Comparison of ENCODE assay signal across 9 cellular contexts in genomic region chr2:44981714-44982108, GRCh38. TPM values are rescaled to one million over a fixed set of nuclear protein-coding genes. Genes with fewer than 3 reads are reported as not detected.
DNase-seq lines count a peak whose midpoint lies in the region; ATAC-seq and TF ChIP-seq lines count a peak whose summit lies in the region.
"Had no signal": no experiment of that assay in that cellular context is flagged by ENCODE, and none has a peak within 500 bp of the region (broad histone marks: within the 10 kb centered on the region; RNA-seq: fewer than 3 reads in every experiment).

No MANE protein-coding gene starts in this region.

- no peak overlapping the region for H3K27ac Mint-ChIP-seq in activated T-cell treated with anti-CD3 and anti-CD28 coated beads, Interleukin-2, amount 50 U/mL, for 24 hours
- no peak overlapping the region for H3K27ac Mint-ChIP-seq in neural crest cell (ENCODE audit: unreplicated experiment)
- H3K27ac Mint-ChIP-seq: activated naive CD4-positive, alpha-beta T cell treated with anti-CD3 and anti-CD28 coated beads, Interleukin-2, amount 50 U/mL, for 24 hours had no signal

- no peaks in the 10 kb centered on the region for H3K4me1 ChIP-seq in Panc1 (ENCODE audit: control insufficient read depth, insufficient read depth, low read length)
- H3K4me1 ChIP-seq in fibroblast of lung (ENCODE audit: control insufficient read depth, extremely low read depth, insufficient read depth, low read length) = no peaks in the 10 kb centered on the region
- peaks cover 0 to 5% (median 0%) of the 10 kb centered on the region in 4 donors for H3K4me1 ChIP-seq in stomach

- ATAC-seq in Panc1 = peak; percentile 96
- no peak for ATAC-seq in HG03342 (IDR thresholded peaks at IDR 0.05; ENCODE audit: unreplicated experiment)

- WGBS in stomach, 5 donors = 11 to 13% (median 12%) methylated on average over 10 to 14 of the region's 14 CpGs

- H3K9me3 Mint-ChIP-seq in activated T-cell treated with anti-CD3 and anti-CD28 coated beads, Interleukin-2, amount 50 U/mL, for 24 hours = no peaks in the 10 kb centered on the region
- no peaks in the 10 kb centered on the region for H3K9me3 Mint-ChIP-seq in neural crest cell
- H3K9me3 Mint-ChIP-seq: activated naive CD4-positive, alpha-beta T cell treated with anti-CD3 and anti-CD28 coated beads, Interleukin-2, amount 50 U/mL, for 24 hours had no signal

- intact Hi-C loops in Panc1 (cut with micrococcal nuclease; ENCODE audit: unreplicated experiment) = loop anchor here (1.0 kb wide), 1 partner anchor 513 kb away; no protein-coding TSS in a partner anchor
- intact Hi-C loops in stomach (cut with DNase I; ENCODE audit: low total_unique reads) = loop anchor here (5.0 kb wide), 1 partner anchor 521 kb away; no protein-coding TSS in a partner anchor

- H3K4me1 Mint-ChIP-seq in activated T-cell treated with anti-CD3 and anti-CD28 coated beads, Interleukin-2, amount 50 U/mL, for 24 hours (ENCODE audit: low read depth) = peaks cover 2% of the 10 kb centered on the region
- H3K4me1 Mint-ChIP-seq in neural crest cell = no peaks in the 10 kb centered on the region

- no peaks in the 10 kb centered on the region for H3K36me3 ChIP-seq in Panc1 (ENCODE audit: control insufficient read depth, insufficient read depth, low read length)
- no peaks in the 10 kb centered on the region for H3K36me3 ChIP-seq in fibroblast of lung (ENCODE audit: control insufficient read depth, insufficient read depth, low read length)
- no peaks in the 10 kb centered on the region for H3K36me3 ChIP-seq in stomach

- H3K4me2 ChIP-seq in fibroblast of lung (ENCODE audit: extremely low read depth, insufficient read depth, low read length) = no peak overlapping the region

- POLR2A ChIA-PET in Panc1 (lab: Charles Lee) = no interaction called here

- H3K79me2 ChIP-seq in fibroblast of lung (ENCODE audit: control insufficient read depth, insufficient read depth, low read length) = no peaks in the 10 kb centered on the region

- no peak overlapping the region for H3K4me3 ChIP-seq in Panc1 (ENCODE audit: low read depth in 2 of 2, low read length in 2 of 2)
- no peak overlapping the region for H3K4me3 ChIP-seq in fibroblast of lung (replicated peaks in 1 of 4; ENCODE audit: control extremely low read depth in 1 of 4, insufficient read depth in 1 of 4, low read depth in 3 of 4, low read length in 4 of 4)
- no peak overlapping the region for H3K4me3 ChIP-seq in stomach

- H3K9me3 ChIP-seq in Panc1 (ENCODE audit: control insufficient read depth, insufficient read depth, low read depth, low read length) (no peaks in the 10 kb centered on the region), fibroblast of lung (ENCODE audit: control insufficient read depth, insufficient read depth, low read depth, low read length) (no peaks in the 10 kb centered on the region), stomach (no peaks in the 10 kb centered on the region)

- H3K4me3 Mint-ChIP-seq in activated T-cell treated with anti-CD3 and anti-CD28 coated beads, Interleukin-2, amount 50 U/mL, for 24 hours = no peak overlapping the region
- H3K4me3 Mint-ChIP-seq in neural crest cell = no peak overlapping the region
- H3K4me3 Mint-ChIP-seq: activated naive CD4-positive, alpha-beta T cell treated with anti-CD3 and anti-CD28 coated beads, Interleukin-2, amount 50 U/mL, for 24 hours had no signal

- no peak overlapping the region for H3K9ac ChIP-seq in fibroblast of lung (ENCODE audit: insufficient read depth, low read length)

- CTCF ChIA-PET in Panc1 (lab: Charles Lee) = interaction anchor here (0.6 to 2.0 kb wide), 7 partner anchors 11 to 516 kb away, joined by 3 to 12 read pairs (median 4); no protein-coding TSS in a partner anchor

- no TSS peak for BruUV-seq in Panc1 (replicated peaks; lab: Mats Ljungman, UMichigan)

- TF ChIP-seq EP300 in stomach (IDR thresholded peaks at IDR 0.05) = no peak

- H4K20me1 ChIP-seq in fibroblast of lung (ENCODE audit: control insufficient read depth, extremely low read depth, insufficient read depth, low read length) = no peaks in the 10 kb centered on the region

- H3K27me3 ChIP-seq in Panc1 (ENCODE audit: control insufficient read depth, insufficient read depth, low read length) (peaks cover 6% of the 10 kb centered on the region; the same call in 1 of the 2 replicates), fibroblast of lung (ENCODE audit: control insufficient read depth, insufficient read depth, low read length) (peaks cover 10% of the 10 kb centered on the region), stomach (peaks cover 0 to 33% (median 0%) of the 10 kb centered on the region in 3 donors)

- peaks cover 39% of the 10 kb centered on the region for H3K27me3 Mint-ChIP-seq in activated T-cell treated with anti-CD3 and anti-CD28 coated beads, Interleukin-2, amount 50 U/mL, for 24 hours
- peaks cover 51% of the 10 kb centered on the region for H3K27me3 Mint-ChIP-seq in neural crest cell (ENCODE audit: low read depth)

- no peak for TF ChIP-seq POLR2A in stomach (IDR thresholded peaks at IDR 0.05)

- no peak overlapping the region for H2AFZ ChIP-seq in fibroblast of lung (ENCODE audit: low read length)

- in situ Hi-C loops in Panc1 (cut with HindIII; ENCODE audit: low pct_unique_long_range_greater_than_20kb, low sequenced_read_pairs) = no loop called here

- H3K36me3 Mint-ChIP-seq in activated T-cell treated with anti-CD3 and anti-CD28 coated beads, Interleukin-2, amount 50 U/mL, for 24 hours (ENCODE audit: low read depth) = no peaks in the 10 kb centered on the region
- H3K36me3 Mint-ChIP-seq in neural crest cell (ENCODE audit: low read depth) = no peaks in the 10 kb centered on the region
- H3K36me3 Mint-ChIP-seq: activated naive CD4-positive, alpha-beta T cell treated with anti-CD3 and anti-CD28 coated beads, Interleukin-2, amount 50 U/mL, for 24 hours had no signal

- TF ChIP-seq CTCF in Panc1 (IDR thresholded peaks at IDR 0.05) = peak; percentile 86
- peak; percentile 80 to 90 for TF ChIP-seq CTCF in fibroblast of lung (conservative IDR thresholded peaks at IDR 0.05 in 1 of 2, IDR thresholded peaks at IDR 0.05 in 1 of 2; ENCODE audit: low read depth in 1 of 2, low read length in 2 of 2)
- peak; percentile 91 for TF ChIP-seq CTCF in neural crest cell (conservative IDR thresholded peaks at IDR 0.05)
- peak in 6 of 7 experiments; percentile 33 to 87 (median 81) for TF ChIP-seq CTCF in stomach (IDR thresholded peaks at IDR 0.05)

- H3K27ac ChIP-seq in Panc1 (ENCODE audit: low read length) (no peak overlapping the region), fibroblast of lung (ENCODE audit: insufficient read depth, low read length) (no peak overlapping the region), stomach (no peak overlapping the region)

- DNase-seq in DMS153 treated with DMSO at 0.1 percent for 48 hours (lab: John Stamatoyannopoulos, UW; ENCODE audit: unreplicated experiment) = peak; percentile 67
- DNase-seq in Kasumi-1 (lab: John Stamatoyannopoulos, UW) = peak; percentile 77 to 84
- DNase-seq in Panc1 (ENCODE audit: low read depth, low spot score) = peak; percentile 61
- peak; percentile 73 for DNase-seq in activated T-cell treated with anti-CD3 and anti-CD28 coated beads, Interleukin-2, amount 50 U/mL, for 24 hours
- peak; percentile 54 to 82 for DNase-seq in fibroblast of lung (ENCODE audit: low read depth in 2 of 2)
- DNase-seq in neural crest cell (ENCODE audit: low read depth, low spot score) = peak; percentile 87
- DNase-seq in stomach = peak; percentile 78

RNA-seq across cellular contexts. Expression of gene SIX2, which starts 27.5 kb away (rescaled TPM):
- total RNA-seq in Panc1 (2021; ENCODE audit: unreplicated experiment) (0.51 TPM), fibroblast of lung (under 0.01 TPM in 1 of 2 replicates, not detected in the other), neural crest cell (0.14 TPM in 1 of 2 replicates, not detected in the other), stomach (10 to 100 TPM in 2 of 5 donors, 1 to 10 TPM in 2, not detected in 1; 2.6 to 17.9 (median 11.0) TPM)
- polyA plus RNA-seq in Panc1 (2012; ENCODE audit: insufficient read length) = 0.58 TPM
- polyA plus RNA-seq in fibroblast of lung (0.03 TPM in 1 of 2 replicates, not detected in the other), stomach (1 to 10 TPM in 2 of 3 donors, under 1 TPM in 1; 0.20 to 7.5 (median 3.8) TPM)
- polyA plus RNA-seq in fibroblast of lung (2012) = not detected in 2 replicates
- not detected in 2 replicates for polyA minus RNA-seq in fibroblast of lung (ENCODE audit: low replicate concordance)

RNA-seq across cellular contexts. Expression of gene SIX3, which starts 40.2 kb away (rescaled TPM):
- 0.21 TPM for total RNA-seq in Panc1 (2021; ENCODE audit: unreplicated experiment)
- polyA plus RNA-seq in Panc1 (2012; ENCODE audit: insufficient read length) = 0.11 TPM
- total RNA-seq in fibroblast of lung = not detected in 2 replicates
- polyA plus RNA-seq in fibroblast of lung = not detected in 2 replicates
- not detected in 2 replicates for polyA plus RNA-seq in fibroblast of lung (2012)
- 0.11 TPM in 1 of 2 replicates, not detected in the other for polyA minus RNA-seq in fibroblast of lung (ENCODE audit: low replicate concordance)
- total RNA-seq in neural crest cell = not detected in 2 replicates
- not detected for total RNA-seq in stomach
- polyA plus RNA-seq in stomach = not detected
